28 cellular contexts compared by ENCODE assay signal in genomic region chr16:15898654-15899053, GRCh38. TPM values are rescaled to one million over a fixed set of nuclear protein-coding genes. Genes with fewer than 3 reads are reported as not detected.
DNase-seq lines count a peak whose midpoint lies in the region; ATAC-seq and TF ChIP-seq lines count a peak whose summit lies in the region.
"Had no signal": no experiment of that assay in that cellular context is flagged by ENCODE, and none has a peak within 500 bp of the region (broad histone marks: within the 10 kb centered on the region; RNA-seq: fewer than 3 reads in every experiment).

No MANE protein-coding gene starts in this region.

- H3K27ac Mint-ChIP-seq in activated CD8-positive, alpha-beta memory T cell treated with anti-CD3 and anti-CD28 coated beads, Interleukin-2, amount 10 ng/mL, durations not matched to agents 7 days and 5 days, result peak overlapping the region; percentile 89
- H3K27ac Mint-ChIP-seq in H9, result no peak overlapping the region
- H3K27ac Mint-ChIP-seq in activated T-helper 1 cell treated with anti-CD3 and anti-CD28 coated beads, Interleukin-12 subunit alpha, Interleukin-12 subunit beta, Interleukin-2, Interleukin-4 antibody, amounts not matched to agents 30 ng/mL and 10 ng/mL and 1 ng/mL, durations not matched to agents 14 hours and 24 hours and 36 hours, result peak overlapping the region; percentile 80
- H3K27ac Mint-ChIP-seq in stimulated activated effector memory CD8-positive, alpha-beta T cell treated with anti-CD3 and anti-CD28 coated beads, Interleukin-12 subunit alpha, Interleukin-12 subunit beta, amount 100 ng/mL, for 72 hours, result peak overlapping the region; percentile 94
- H3K27ac Mint-ChIP-seq: activated naive CD4-positive, alpha-beta T cell treated with anti-CD3 and anti-CD28 coated beads, Interleukin-2, amount 50 U/mL, for 24 hours; mesothelial cell of epicardium had no signal

- H3K27ac ChIP-seq in H9 (ENCODE audit: insufficient read length, low read depth, low read length) (no peak overlapping the region), tibial nerve (no peak overlapping the region), right atrium auricular region (no peak overlapping the region)
- H3K27ac ChIP-seq: transverse colon had no signal

- H3K4me1 ChIP-seq in H9 (ENCODE audit: insufficient read depth, low read length) (no peaks in the 10 kb centered on the region), tibial nerve (no peaks in the 10 kb centered on the region), right atrium auricular region (no peaks in the 10 kb centered on the region)
- H3K4me1 ChIP-seq: Peyer's patch had no signal

- no peak overlapping the region for H4K91ac ChIP-seq in H9 (ENCODE audit: insufficient read length, low read depth, low read length)

- H3K23me2 ChIP-seq in H9 (ENCODE audit: insufficient read length, low read depth, low read length, poor library complexity, severe bottlenecking), result no peaks in the 10 kb centered on the region

- H3K56ac ChIP-seq in H9 (ENCODE audit: insufficient read length, low read depth, low read length), result no peak overlapping the region

- H3K4me3 Mint-ChIP-seq in activated CD8-positive, alpha-beta memory T cell treated with anti-CD3 and anti-CD28 coated beads, Interleukin-2, amount 10 ng/mL, durations not matched to agents 7 days and 5 days, result no peak overlapping the region
- no peak overlapping the region for H3K4me3 Mint-ChIP-seq in H9
- H3K4me3 Mint-ChIP-seq in activated T-helper 1 cell treated with anti-CD3 and anti-CD28 coated beads, Interleukin-12 subunit alpha, Interleukin-12 subunit beta, Interleukin-2, Interleukin-4 antibody, amounts not matched to agents 30 ng/mL and 10 ng/mL and 1 ng/mL, durations not matched to agents 14 hours and 24 hours and 36 hours, result peak overlapping the region; percentile 47
- peak overlapping the region; percentile 69 for H3K4me3 Mint-ChIP-seq in stimulated activated effector memory CD8-positive, alpha-beta T cell treated with anti-CD3 and anti-CD28 coated beads, Interleukin-12 subunit alpha, Interleukin-12 subunit beta, amount 100 ng/mL, for 72 hours
- H3K4me3 Mint-ChIP-seq: activated naive CD4-positive, alpha-beta T cell treated with anti-CD3 and anti-CD28 coated beads, Interleukin-2, amount 50 U/mL, for 24 hours; mesothelial cell of epicardium had no signal

- no peak overlapping the region for H3K18ac ChIP-seq in H9 (ENCODE audit: insufficient read length, low read depth, low read length)

- no peaks in the 10 kb centered on the region for H3K79me1 ChIP-seq in H9 (ENCODE audit: insufficient read depth, low read depth, low read length, poor library complexity, severe bottlenecking)

- no peak for TF ChIP-seq EP300 in tibial nerve (IDR thresholded peaks at IDR 0.05)

- no peak overlapping the region for H3K4ac ChIP-seq in H9 (ENCODE audit: low read depth, low read length)

- H2AK5ac ChIP-seq in H9 (ENCODE audit: insufficient read length, low read length), result no peak overlapping the region

- no peak overlapping the region for H3K23ac ChIP-seq in H9 (ENCODE audit: insufficient read length, low read depth, low read length)

- H3K9me3 Mint-ChIP-seq in activated CD8-positive, alpha-beta memory T cell treated with anti-CD3 and anti-CD28 coated beads, Interleukin-2, amount 10 ng/mL, durations not matched to agents 7 days and 5 days (ENCODE audit: low read depth), result no peaks in the 10 kb centered on the region
- no peaks in the 10 kb centered on the region; a peak in 1 of 5 replicates for H3K9me3 Mint-ChIP-seq in H9
- H3K9me3 Mint-ChIP-seq in activated T-helper 1 cell treated with anti-CD3 and anti-CD28 coated beads, Interleukin-12 subunit alpha, Interleukin-12 subunit beta, Interleukin-2, Interleukin-4 antibody, amounts not matched to agents 30 ng/mL and 10 ng/mL and 1 ng/mL, durations not matched to agents 14 hours and 24 hours and 36 hours, result no peaks in the 10 kb centered on the region
- no peaks in the 10 kb centered on the region for H3K9me3 Mint-ChIP-seq in stimulated activated effector memory CD8-positive, alpha-beta T cell treated with anti-CD3 and anti-CD28 coated beads, Interleukin-12 subunit alpha, Interleukin-12 subunit beta, amount 100 ng/mL, for 72 hours
- H3K9me3 Mint-ChIP-seq: activated naive CD4-positive, alpha-beta T cell treated with anti-CD3 and anti-CD28 coated beads, Interleukin-2, amount 50 U/mL, for 24 hours; CD14-positive monocyte; mesothelial cell of epicardium; naive B cell had no signal

- H2BK5ac ChIP-seq in H9 (ENCODE audit: insufficient read length, low read length), result no peak overlapping the region

- no peak overlapping the region for H4K8ac ChIP-seq in H9 (replicated peaks; ENCODE audit: insufficient read length, low read depth, low read length)

- H3K9me3 ChIP-seq in H9 (ENCODE audit: control insufficient read depth, low read depth, low read length) (no peaks in the 10 kb centered on the region), tibial nerve (no peaks in the 10 kb centered on the region), right atrium auricular region (no peaks in the 10 kb centered on the region)
- H3K9me3 ChIP-seq: breast epithelium, Peyer's patch, transverse colon had no signal

- H3T11ph ChIP-seq in H9 (ENCODE audit: low read length), result no peak overlapping the region

- H3K4me1 Mint-ChIP-seq in activated CD8-positive, alpha-beta memory T cell treated with anti-CD3 and anti-CD28 coated beads, Interleukin-2, amount 10 ng/mL, durations not matched to agents 7 days and 5 days, result peaks cover 48% of the 10 kb centered on the region
- peaks cover 6 to 13% of the 10 kb centered on the region in 2 experiments for H3K4me1 Mint-ChIP-seq in H9
- peaks cover 33% of the 10 kb centered on the region for H3K4me1 Mint-ChIP-seq in activated T-helper 1 cell treated with anti-CD3 and anti-CD28 coated beads, Interleukin-12 subunit alpha, Interleukin-12 subunit beta, Interleukin-2, Interleukin-4 antibody, amounts not matched to agents 30 ng/mL and 10 ng/mL and 1 ng/mL, durations not matched to agents 14 hours and 24 hours and 36 hours (ENCODE audit: low read depth)
- H3K4me1 Mint-ChIP-seq in stimulated activated effector memory CD8-positive, alpha-beta T cell treated with anti-CD3 and anti-CD28 coated beads, Interleukin-12 subunit alpha, Interleukin-12 subunit beta, amount 100 ng/mL, for 72 hours, result peaks cover 34% of the 10 kb centered on the region
- H3K4me1 Mint-ChIP-seq: activated naive CD4-positive, alpha-beta T cell treated with anti-CD3 and anti-CD28 coated beads, Interleukin-2, amount 50 U/mL, for 24 hours; mesothelial cell of epicardium had no signal

- no peak overlapping the region for H4K5ac ChIP-seq in H9 (ENCODE audit: insufficient read length, low read depth, low read length)

- H3K9ac ChIP-seq in H9 (ENCODE audit: extremely low read depth, insufficient read length, low read length), result no peak overlapping the region

- no peak overlapping the region for H2BK20ac ChIP-seq in H9 (ENCODE audit: low read depth, low read length, poor library complexity, severe bottlenecking)

- TF ChIP-seq POLR2A in tibial nerve (IDR thresholded peaks at IDR 0.05), result no peak

- H2AFZ ChIP-seq in H9 (ENCODE audit: low read length), result no peak overlapping the region

- no CpG with 5 or more reads among the region's 6 CpGs for WGBS in H9 (ENCODE audit: extremely low coverage, insufficient read length, low lambda C conversion rate)
- WGBS in tibial nerve, 2 donors, result 91 to 92% methylated on average over 6 of the region's 6 CpGs

- H3K27me3 ChIP-seq in H9 (ENCODE audit: insufficient read depth, low read length) (no peaks in the 10 kb centered on the region), tibial nerve (no peaks in the 10 kb centered on the region), right atrium auricular region (no peaks in the 10 kb centered on the region)
- H3K27me3 ChIP-seq: breast epithelium, Peyer's patch, transverse colon had no signal

- TF ChIP-seq CTCF in H9 (conservative IDR thresholded peaks at IDR 0.05), result no peak
- TF ChIP-seq CTCF in tibial nerve (IDR thresholded peaks at IDR 0.05), result no peak
- TF ChIP-seq CTCF in right atrium auricular region (IDR thresholded peaks at IDR 0.05), result no peak

- H4K20me1 ChIP-seq in H9 (ENCODE audit: control insufficient read depth, insufficient read depth, insufficient read length), result no peaks in the 10 kb centered on the region

- no peaks in the 10 kb centered on the region for H3K36me3 ChIP-seq in tibial nerve
- H3K36me3 ChIP-seq in right atrium auricular region, result no peaks in the 10 kb centered on the region
- H3K36me3 ChIP-seq: breast epithelium, Peyer's patch, transverse colon had no signal

- H3K36me3 Mint-ChIP-seq in activated CD8-positive, alpha-beta memory T cell treated with anti-CD3 and anti-CD28 coated beads, Interleukin-2, amount 10 ng/mL, durations not matched to agents 7 days and 5 days, result peaks cover 3% of the 10 kb centered on the region
- H3K36me3 Mint-ChIP-seq in H9 (ENCODE audit: insufficient read depth in 1 of 3, low read depth in 3 of 3), result no peaks in the 10 kb centered on the region
- H3K36me3 Mint-ChIP-seq in activated T-helper 1 cell treated with anti-CD3 and anti-CD28 coated beads, Interleukin-12 subunit alpha, Interleukin-12 subunit beta, Interleukin-2, Interleukin-4 antibody, amounts not matched to agents 30 ng/mL and 10 ng/mL and 1 ng/mL, durations not matched to agents 14 hours and 24 hours and 36 hours (ENCODE audit: low read depth), result peaks cover 2% of the 10 kb centered on the region
- peaks cover 6% of the 10 kb centered on the region for H3K36me3 Mint-ChIP-seq in stimulated activated effector memory CD8-positive, alpha-beta T cell treated with anti-CD3 and anti-CD28 coated beads, Interleukin-12 subunit alpha, Interleukin-12 subunit beta, amount 100 ng/mL, for 72 hours
- H3K36me3 Mint-ChIP-seq: activated naive CD4-positive, alpha-beta T cell treated with anti-CD3 and anti-CD28 coated beads, Interleukin-2, amount 50 U/mL, for 24 hours; CD14-positive monocyte; mesothelial cell of epicardium; naive B cell had no signal

- intact Hi-C loops in activated T-helper 1 cell treated with anti-CD3 and anti-CD28 coated beads, Interleukin-12 subunit alpha, Interleukin-12 subunit beta, Interleukin-2, Interleukin-4 antibody, amounts not matched to agents 30 ng/mL and 10 ng/mL and 1 ng/mL, durations not matched to agents 14 hours and 24 hours and 36 hours (cut with micrococcal nuclease), result loop anchor here (1.0 to 2.0 kb wide), 4 partner anchors 10 to 63 kb away; partner anchors contain the start of gene CEP20

- no peak overlapping the region for H2BK120ac ChIP-seq in H9 (ENCODE audit: low read depth, low read length, poor library complexity, severe bottlenecking)

- CTCF ChIA-PET in activated CD8-positive, alpha-beta memory T cell treated with anti-CD3 and anti-CD28 coated beads, Interleukin-2, amount 10 ng/mL, durations not matched to agents 7 days and 5 days (lab: Charles Lee), result interaction anchor here (1.3 kb wide), 1 partner anchor 11 kb away, joined by 6 read pairs; the partner anchor contains the start of gene CEP20

- DNase-seq in activated CD8-positive, alpha-beta memory T cell treated with anti-CD3 and anti-CD28 coated beads, Interleukin-2, amount 10 ng/mL, durations not matched to agents 7 days and 5 days, result no peak
- no peak for DNase-seq in activated CD8-positive, alpha-beta memory T cell treated with anti-CD3 and anti-CD28 coated beads, Interleukin-2, amount 50 U/mL, for 48 hours
- DNase-seq in H9, result no peak
- DNase-seq in activated T-helper 1 cell treated with anti-CD3 and anti-CD28 coated beads, Interleukin-12 subunit alpha, Interleukin-12 subunit beta, Interleukin-2, Interleukin-4 antibody, amounts not matched to agents 30 ng/mL and 10 ng/mL and 1 ng/mL, durations not matched to agents 14 hours and 24 hours and 36 hours (ENCODE audit: low spot score), result no peak
- no peak for DNase-seq in stimulated activated effector memory CD8-positive, alpha-beta T cell treated with anti-CD3 and anti-CD28 coated beads, Interleukin-12 subunit alpha, Interleukin-12 subunit beta, amount 100 ng/mL, for 72 hours (ENCODE audit: low spot score in 2 of 2)
- DNase-seq in tibial nerve (ENCODE audit: low spot score in 2 of 2), result no peak
- no peak for DNase-seq in NCI-H1417 treated with DMSO at 0.1 percent for 48 hours (lab: John Stamatoyannopoulos, UW)
- DNase-seq in right atrium auricular region (ENCODE audit: low spot score), result no peak
- DNase-seq: amygdala; Calu3; effector CD4-positive, alpha-beta T cell; glutamatergic neuron; GM23248; Kasumi-1; left ventricle myocardium superior; MV-4-11; naive B cell; NCI-H146; NCI-H2171; NCI-H524 treated with DMSO at 0.1 percent for 48 hours; NK-92 treated with Interleukin-12 subunit alpha and Interleukin-12 subunit beta, amount 100 ng/mL, for 24 hours; Peyer's patch; transverse colon had no signal

- no peak overlapping the region for H3K4me2 ChIP-seq in H9 (ENCODE audit: insufficient read depth, insufficient read length, low read length)

- H3K4me3 ChIP-seq in tibial nerve (no peak overlapping the region), right atrium auricular region (no peak overlapping the region)
- H3K4me3 ChIP-seq: breast epithelium, GM23248, Peyer's patch, transverse colon had no signal

- peak overlapping the region; percentile 99; the same call in 1 of the 2 replicates for H2BK15ac ChIP-seq in H9 (ENCODE audit: low read depth, low read length)

- H3K79me2 ChIP-seq in H9 (ENCODE audit: insufficient read depth, low read length), result no peaks in the 10 kb centered on the region

- H3K14ac ChIP-seq in H9 (ENCODE audit: insufficient read depth, low read length), result no peak overlapping the region

- no peaks in the 10 kb centered on the region for H3K27me3 Mint-ChIP-seq in activated CD8-positive, alpha-beta memory T cell treated with anti-CD3 and anti-CD28 coated beads, Interleukin-2, amount 10 ng/mL, durations not matched to agents 7 days and 5 days
- H3K27me3 Mint-ChIP-seq in H9 (ENCODE audit: low read depth), result no peaks in the 10 kb centered on the region
- peaks cover 4% of the 10 kb centered on the region for H3K27me3 Mint-ChIP-seq in activated T-helper 1 cell treated with anti-CD3 and anti-CD28 coated beads, Interleukin-12 subunit alpha, Interleukin-12 subunit beta, Interleukin-2, Interleukin-4 antibody, amounts not matched to agents 30 ng/mL and 10 ng/mL and 1 ng/mL, durations not matched to agents 14 hours and 24 hours and 36 hours (ENCODE audit: insufficient read depth)
- H3K27me3 Mint-ChIP-seq: activated naive CD4-positive, alpha-beta T cell treated with anti-CD3 and anti-CD28 coated beads, Interleukin-2, amount 50 U/mL, for 24 hours; naive B cell had no signal

- H2BK12ac ChIP-seq in H9 (ENCODE audit: insufficient read length, low read depth, low read length), result no peak overlapping the region

- no peak for ATAC-seq in activated CD8-positive, alpha-beta memory T cell treated with anti-CD3 and anti-CD28 coated beads, Interleukin-2, amount 10 ng/mL, durations not matched to agents 7 days and 5 days
- no peak for ATAC-seq in stimulated activated effector memory CD8-positive, alpha-beta T cell treated with anti-CD3 and anti-CD28 coated beads, Interleukin-12 subunit alpha, Interleukin-12 subunit beta, amount 100 ng/mL, for 72 hours
- ATAC-seq: left ventricle myocardium superior had no signal

RNA-seq across cellular contexts. Expression of gene CEP20, which starts 10.3 kb away (rescaled TPM):
- 10 to 100 TPM; 30.6 to 43.6 TPM for total RNA-seq in activated CD8-positive, alpha-beta memory T cell treated with anti-CD3 and anti-CD28 coated beads, Interleukin-2, amount 10 ng/mL, durations not matched to agents 7 days and 5 days
- 36.9 and 43.8 TPM in 2 replicates for total RNA-seq in H9 (2021)
- total RNA-seq in activated T-helper 1 cell treated with anti-CD3 and anti-CD28 coated beads, Interleukin-12 subunit alpha, Interleukin-12 subunit beta, Interleukin-2, Interleukin-4 antibody, amounts not matched to agents 30 ng/mL and 10 ng/mL and 1 ng/mL, durations not matched to agents 14 hours and 24 hours and 36 hours, result 36.7 and 50.2 TPM in 2 replicates
- total RNA-seq in tibial nerve, result 10 to 100 TPM; 23.7 to 42.0 (median 25.0) TPM
- total RNA-seq in right atrium auricular region, result 10 to 100 TPM; 20.1 to 35.9 TPM

RNA-seq across cellular contexts. Expression of gene MYH11, which starts 41.8 kb away (rescaled TPM):
- total RNA-seq in activated CD8-positive, alpha-beta memory T cell treated with anti-CD3 and anti-CD28 coated beads, Interleukin-2, amount 10 ng/mL, durations not matched to agents 7 days and 5 days, result under 1 TPM in 1 of 2 experiments, not detected in 1; 0.06 TPM
- total RNA-seq in H9 (2021), result 0.42 and 0.88 TPM in 2 replicates
- not detected in 2 replicates for total RNA-seq in activated T-helper 1 cell treated with anti-CD3 and anti-CD28 coated beads, Interleukin-12 subunit alpha, Interleukin-12 subunit beta, Interleukin-2, Interleukin-4 antibody, amounts not matched to agents 30 ng/mL and 10 ng/mL and 1 ng/mL, durations not matched to agents 14 hours and 24 hours and 36 hours
- total RNA-seq in tibial nerve, result 10 to 100 TPM; 33.7 to 90.9 (median 71.8) TPM
- 10 to 100 TPM; 60.8 to 89.0 TPM for total RNA-seq in right atrium auricular region
- total RNA-seq: GM23248, pulmonary artery endothelial cell had no signal

RNA-seq across cellular contexts. Expression of gene ABCC1, which starts 50.8 kb away (rescaled TPM):
- total RNA-seq in activated CD8-positive, alpha-beta memory T cell treated with anti-CD3 and anti-CD28 coated beads, Interleukin-2, amount 10 ng/mL, durations not matched to agents 7 days and 5 days, result 10 to 100 TPM; 54.9 to 76.8 TPM
- total RNA-seq in H9 (2021), result 51.7 and 56.4 TPM in 2 replicates
- 102 and 108 TPM in 2 replicates for total RNA-seq in activated T-helper 1 cell treated with anti-CD3 and anti-CD28 coated beads, Interleukin-12 subunit alpha, Interleukin-12 subunit beta, Interleukin-2, Interleukin-4 antibody, amounts not matched to agents 30 ng/mL and 10 ng/mL and 1 ng/mL, durations not matched to agents 14 hours and 24 hours and 36 hours
- 10 to 100 TPM; 24.3 to 32.2 (median 25.7) TPM for total RNA-seq in tibial nerve
- total RNA-seq in right atrium auricular region, result 10 to 100 TPM; 15.2 to 27.5 TPM

Comparison
In these comparisons a context has a peak if more than half of its experiments do, and no peak if none do; other contexts are left out.
1. H3K27ac Mint-ChIP-seq: peak in activated CD8-positive, alpha-beta memory T cell treated with anti-CD3 and anti-CD28 coated beads, Interleukin-2, amount 10 ng/mL, durations not matched to agents 7 days and 5 days (single experiment), activated T-helper 1 cell treated with anti-CD3 and anti-CD28 coated beads, Interleukin-12 subunit alpha, Interleukin-12 subunit beta, Interleukin-2, Interleukin-4 antibody, amounts not matched to agents 30 ng/mL and 10 ng/mL and 1 ng/mL, durations not matched to agents 14 hours and 24 hours and 36 hours (single experiment) and stimulated activated effector memory CD8-positive, alpha-beta T cell treated with anti-CD3 and anti-CD28 coated beads, Interleukin-12 subunit alpha, Interleukin-12 subunit beta, amount 100 ng/mL, for 72 hours (single experiment); none in H9 (0 of 3).
2. H3K4me3 Mint-ChIP-seq: peak in activated T-helper 1 cell treated with anti-CD3 and anti-CD28 coated beads, Interleukin-12 subunit alpha, Interleukin-12 subunit beta, Interleukin-2, Interleukin-4 antibody, amounts not matched to agents 30 ng/mL and 10 ng/mL and 1 ng/mL, durations not matched to agents 14 hours and 24 hours and 36 hours (single experiment) and stimulated activated effector memory CD8-positive, alpha-beta T cell treated with anti-CD3 and anti-CD28 coated beads, Interleukin-12 subunit alpha, Interleukin-12 subunit beta, amount 100 ng/mL, for 72 hours (single experiment); none in activated CD8-positive, alpha-beta memory T cell treated with anti-CD3 and anti-CD28 coated beads, Interleukin-2, amount 10 ng/mL, durations not matched to agents 7 days and 5 days (single experiment) and H9 (0 of 2).
3. RNA of gene MYH11, which starts 41.8 kb away (total RNA-seq): 60.8 to 89.0 TPM in right atrium auricular region and 33.7 to 90.9 TPM in tibial nerve; 0.42 to 0.88 TPM in H9, 0.06 TPM in activated CD8-positive, alpha-beta memory T cell treated with anti-CD3 and anti-CD28 coated beads, Interleukin-2, amount 10 ng/mL, durations not matched to agents 7 days and 5 days and not detected in activated T-helper 1 cell treated with anti-CD3 and anti-CD28 coated beads, Interleukin-12 subunit alpha, Interleukin-12 subunit beta, Interleukin-2, Interleukin-4 antibody, amounts not matched to agents 30 ng/mL and 10 ng/mL and 1 ng/mL, durations not matched to agents 14 hours and 24 hours and 36 hours; every median in the first group is over 10 times any median in the second.